In the genomic region with DNA sequence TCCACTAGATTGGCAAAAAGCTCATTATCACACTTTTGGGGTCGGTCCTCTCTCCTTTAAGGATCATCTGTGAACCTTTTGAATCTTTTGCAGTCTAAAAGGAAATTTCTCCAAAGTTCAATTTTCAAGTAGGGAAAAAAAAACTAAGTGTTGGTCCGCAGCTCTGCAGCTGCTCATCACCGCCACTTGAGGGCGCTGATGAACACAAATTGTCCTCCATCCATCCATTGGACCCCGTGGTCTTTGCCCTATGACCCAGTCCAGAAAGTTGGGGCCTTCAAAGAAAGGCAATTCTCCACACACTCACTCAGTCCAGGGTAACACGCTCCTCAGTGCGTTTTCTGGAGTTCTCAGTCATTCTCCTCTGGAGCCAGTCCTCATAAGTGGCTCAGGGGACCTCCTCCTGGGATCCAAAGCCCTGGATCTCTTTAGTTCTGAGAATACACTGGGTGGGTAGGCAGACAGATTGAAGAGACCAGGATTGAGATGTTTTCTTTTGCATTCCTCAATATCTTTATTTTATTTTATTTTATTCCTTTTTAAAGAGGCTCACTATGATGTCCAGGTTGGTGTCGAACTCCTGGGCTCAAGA, we compare ENCODE assay signal across 9 cellular contexts.
DNase-seq lines count a peak whose midpoint lies in the region; ATAC-seq and TF ChIP-seq lines count a peak whose summit lies in the region.
"Had no signal": no experiment of that assay in that cellular context is flagged by ENCODE, and none has a peak within 500 bp of the region (broad histone marks: within the 10 kb centered on the region; RNA-seq: fewer than 3 reads in every experiment).

No MANE protein-coding gene starts in this region.

- intact Hi-C loops in vagina (cut with DNase I): no loop called here

- H3K4me3 ChIP-seq in cardiac fibroblast (replicated peaks in 1 of 2; ENCODE audit: low read depth in 2 of 2, low read length in 2 of 2) (no peak overlapping the region), neural cell (ENCODE audit: low read length) (no peak overlapping the region), vagina (no peak overlapping the region)

- H3K4me3 Mint-ChIP-seq in activated T-cell treated with anti-CD3 and anti-CD28 coated beads, Interleukin-2, amount 50 U/mL, for 4 hours: no peak overlapping the region

- TF ChIP-seq POLR2A in vagina (IDR thresholded peaks at IDR 0.05): no peak

- no peaks in the 10 kb centered on the region for H3F3A ChIP-seq in neural cell (ENCODE audit: insufficient read depth, low read length, poor library complexity, severe bottlenecking)

- ATAC-seq in HG03045 (IDR thresholded peaks at IDR 0.05; ENCODE audit: unreplicated experiment) (no peak), HG03520 (IDR thresholded peaks at IDR 0.05; ENCODE audit: unreplicated experiment) (no peak)
- no peak for ATAC-seq in activated T-cell treated with anti-CD3 and anti-CD28 coated beads, Interleukin-2, amount 50 U/mL, for 4 hours

- H3K79me2 ChIP-seq in neural cell (replicated peaks; ENCODE audit: insufficient read depth, low read length): no peaks in the 10 kb centered on the region

- no peak overlapping the region for H3K4me2 ChIP-seq in neural cell (ENCODE audit: low read length)

- TF ChIP-seq CTCF in GM10266 (IDR thresholded peaks at IDR 0.05; ENCODE audit: control insufficient read depth, insufficient read depth, low read depth, missing control alignments) (peak; percentile 85), cardiac fibroblast (IDR thresholded peaks at IDR 0.05; ENCODE audit: low read depth, low read length) (peak; percentile 56), neural cell (IDR thresholded peaks at IDR 0.05; ENCODE audit: poor library complexity, severe bottlenecking) (peak; percentile 39), vagina (IDR thresholded peaks at IDR 0.05) (no peak)

- H3K4me1 Mint-ChIP-seq in activated T-cell treated with anti-CD3 and anti-CD28 coated beads, Interleukin-2, amount 50 U/mL, for 4 hours (ENCODE audit: low read depth): no peaks in the 10 kb centered on the region

- H3K9me3 Mint-ChIP-seq in activated T-cell treated with anti-CD3 and anti-CD28 coated beads, Interleukin-2, amount 50 U/mL, for 4 hours: no peaks in the 10 kb centered on the region

- H3K36me3 ChIP-seq in neural cell (ENCODE audit: insufficient read depth, low read length): no peaks in the 10 kb centered on the region
- H3K36me3 ChIP-seq in vagina: no peaks in the 10 kb centered on the region

- no peaks in the 10 kb centered on the region for H3K9me3 ChIP-seq in neural cell (ENCODE audit: low read length)
- no peaks in the 10 kb centered on the region for H3K9me3 ChIP-seq in vagina

- H3K9me2 ChIP-seq in neural cell (ENCODE audit: insufficient read depth, low read length): no peaks in the 10 kb centered on the region

- H3K27ac ChIP-seq in neural cell (ENCODE audit: low read length) (no peak overlapping the region), vagina (no peak overlapping the region)

- H3K36me3 Mint-ChIP-seq in activated T-cell treated with anti-CD3 and anti-CD28 coated beads, Interleukin-2, amount 50 U/mL, for 4 hours (ENCODE audit: insufficient read depth): no peaks in the 10 kb centered on the region

- no peaks in the 10 kb centered on the region for H3K27me3 Mint-ChIP-seq in activated T-cell treated with anti-CD3 and anti-CD28 coated beads, Interleukin-2, amount 50 U/mL, for 4 hours (ENCODE audit: low read depth)

- no peak overlapping the region for H2AFZ ChIP-seq in neural cell (ENCODE audit: low read depth, low read length)

- H3K27me3 ChIP-seq in neural cell (ENCODE audit: insufficient read depth, low read depth, low read length) (no peaks in the 10 kb centered on the region), vagina (no peaks in the 10 kb centered on the region)

- no peaks in the 10 kb centered on the region for H3K4me1 ChIP-seq in vagina

- TF ChIP-seq EP300 in Ishikawa (IDR thresholded peaks at IDR 0.05; ENCODE audit: borderline replicate concordance) (no peak), neural cell (conservative IDR thresholded peaks at IDR 0.05; ENCODE audit: poor library complexity, severe bottlenecking) (no peak)

- DNase-seq in GM10266 (ENCODE audit: extremely low spot score) (peak; percentile 78), cardiac fibroblast (ENCODE audit: low read depth in 2 of 2) (no peak), vagina (ENCODE audit: extremely low spot score in 2 of 2) (no peak)
- no peak for DNase-seq in activated T-cell treated with anti-CD3 and anti-CD28 coated beads, Interleukin-2, amount 50 U/mL, for 4 hours
- DNase-seq: effector CD8-positive, alpha-beta T cell had no signal

- peak; percentile 67 for TF ChIP-seq RAD21 in Ishikawa (IDR thresholded peaks at IDR 0.05; ENCODE audit: low read depth)
- TF ChIP-seq RAD21 in neural cell (conservative IDR thresholded peaks at IDR 0.05): peak; percentile 14

- no peaks in the 10 kb centered on the region for H4K20me1 ChIP-seq in neural cell (ENCODE audit: insufficient read depth)

- no peak overlapping the region for H3K9ac ChIP-seq in neural cell (ENCODE audit: low read length)

TF ChIP-seq in Ishikawa, 13 proteins besides CTCF, POLR2A, EP300 and RAD21 (continues in another document):
- no peak for TF ChIP-seq CEBPB (IDR thresholded peaks at IDR 0.05)
- TF ChIP-seq, protein P1, sequence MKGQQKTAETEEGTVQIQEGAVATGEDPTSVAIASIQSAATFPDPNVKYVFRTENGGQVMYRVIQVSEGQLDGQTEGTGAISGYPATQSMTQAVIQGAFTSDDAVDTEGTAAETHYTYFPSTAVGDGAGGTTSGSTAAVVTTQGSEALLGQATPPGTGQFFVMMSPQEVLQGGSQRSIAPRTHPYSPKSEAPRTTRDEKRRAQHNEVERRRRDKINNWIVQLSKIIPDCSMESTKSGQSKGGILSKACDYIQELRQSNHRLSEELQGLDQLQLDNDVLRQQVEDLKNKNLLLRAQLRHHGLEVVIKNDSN (IDR thresholded peaks at IDR 0.05): no peak
- no peak for TF ChIP-seq TCF12 (IDR thresholded peaks at IDR 0.05; ENCODE audit: low read depth)
- no peak for TF ChIP-seq FOXM1 (IDR thresholded peaks at IDR 0.05; ENCODE audit: borderline replicate concordance, low read depth)
- TF ChIP-seq, protein P2, sequence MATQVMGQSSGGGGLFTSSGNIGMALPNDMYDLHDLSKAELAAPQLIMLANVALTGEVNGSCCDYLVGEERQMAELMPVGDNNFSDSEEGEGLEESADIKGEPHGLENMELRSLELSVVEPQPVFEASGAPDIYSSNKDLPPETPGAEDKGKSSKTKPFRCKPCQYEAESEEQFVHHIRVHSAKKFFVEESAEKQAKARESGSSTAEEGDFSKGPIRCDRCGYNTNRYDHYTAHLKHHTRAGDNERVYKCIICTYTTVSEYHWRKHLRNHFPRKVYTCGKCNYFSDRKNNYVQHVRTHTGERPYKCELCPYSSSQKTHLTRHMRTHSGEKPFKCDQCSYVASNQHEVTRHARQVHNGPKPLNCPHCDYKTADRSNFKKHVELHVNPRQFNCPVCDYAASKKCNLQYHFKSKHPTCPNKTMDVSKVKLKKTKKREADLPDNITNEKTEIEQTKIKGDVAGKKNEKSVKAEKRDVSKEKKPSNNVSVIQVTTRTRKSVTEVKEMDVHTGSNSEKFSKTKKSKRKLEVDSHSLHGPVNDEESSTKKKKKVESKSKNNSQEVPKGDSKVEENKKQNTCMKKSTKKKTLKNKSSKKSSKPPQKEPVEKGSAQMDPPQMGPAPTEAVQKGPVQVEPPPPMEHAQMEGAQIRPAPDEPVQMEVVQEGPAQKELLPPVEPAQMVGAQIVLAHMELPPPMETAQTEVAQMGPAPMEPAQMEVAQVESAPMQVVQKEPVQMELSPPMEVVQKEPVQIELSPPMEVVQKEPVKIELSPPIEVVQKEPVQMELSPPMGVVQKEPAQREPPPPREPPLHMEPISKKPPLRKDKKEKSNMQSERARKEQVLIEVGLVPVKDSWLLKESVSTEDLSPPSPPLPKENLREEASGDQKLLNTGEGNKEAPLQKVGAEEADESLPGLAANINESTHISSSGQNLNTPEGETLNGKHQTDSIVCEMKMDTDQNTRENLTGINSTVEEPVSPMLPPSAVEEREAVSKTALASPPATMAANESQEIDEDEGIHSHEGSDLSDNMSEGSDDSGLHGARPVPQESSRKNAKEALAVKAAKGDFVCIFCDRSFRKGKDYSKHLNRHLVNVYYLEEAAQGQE (IDR thresholded peaks at IDR 0.05; ENCODE audit: low read depth): no peak

TF ChIP-seq in neural cell, 6 proteins besides CTCF, POLR2A, EP300 and RAD21:
- no peak for TF ChIP-seq MXI1 (conservative IDR thresholded peaks at IDR 0.05; ENCODE audit: poor library complexity, severe bottlenecking)
- TF ChIP-seq SMC3 (conservative IDR thresholded peaks at IDR 0.05; ENCODE audit: poor library complexity): peak; percentile 21
- TF ChIP-seq, protein P2 (IDR thresholded peaks at IDR 0.05; ENCODE audit: borderline replicate concordance): no peak
- TF ChIP-seq EZH2 (IDR thresholded peaks at IDR 0.05; ENCODE audit: borderline replicate concordance, insufficient read depth, low read length, poor library complexity, severe bottlenecking): no peak
- no peak for TF ChIP-seq POLR2AphosphoS5 (IDR thresholded peaks at IDR 0.05)
- TF ChIP-seq TAF1 (IDR thresholded peaks at IDR 0.05; ENCODE audit: low read depth): no peak

Comparison
In these comparisons a context has a peak if more than half of its experiments do, and no peak if none do; other contexts are left out.
1. CTCF ChIP-seq: peak in GM10266 (single experiment), cardiac fibroblast (single experiment) and neural cell (single experiment); none in vagina (0 of 3).